10 cellular contexts compared by ENCODE assay signal in genomic region chr9:131706608-131706970, GRCh38. TPM values are rescaled to one million over a fixed set of nuclear protein-coding genes. Genes with fewer than 3 reads are reported as not detected.
DNase-seq lines count a peak whose midpoint lies in the region; ATAC-seq, FAIRE-seq and TF ChIP-seq lines count a peak whose summit lies in the region.
"Had no signal": no experiment of that assay in that cellular context is flagged by ENCODE, and none has a peak within 500 bp of the region (broad histone marks: within the 10 kb centered on the region; RNA-seq: fewer than 3 reads in every experiment).

No MANE protein-coding gene starts in this region.

- 90% methylated on average over 6 of the region's 6 CpGs for WGBS in GM12878 (ENCODE audit: insufficient coverage, insufficient replicate concordance, low lambda C conversion rate, missing lambda C conversion rate)
- no CpG with 5 or more reads among the region's 6 CpGs for WGBS in mesendoderm (ENCODE audit: extremely low coverage, insufficient coverage, low lambda C conversion rate)

- H4K20me1 ChIP-seq in GM12878 (ENCODE audit: control insufficient read depth, insufficient read depth), result no peaks in the 10 kb centered on the region

- no peak overlapping the region for H2BK15ac ChIP-seq in mesendoderm (replicated peaks; ENCODE audit: low read depth)

- H3K4me1 ChIP-seq in right atrium auricular region, result peaks cover 0 to 79% of the 10 kb centered on the region in 2 donors
- peaks cover 68% of the 10 kb centered on the region for H3K4me1 ChIP-seq in GM12878 (ENCODE audit: control insufficient read depth, insufficient read depth, low read length)
- peaks cover 6% of the 10 kb centered on the region for H3K4me1 ChIP-seq in mesendoderm (ENCODE audit: control insufficient read depth, low read depth, low read length)
- peaks cover 87% of the 10 kb centered on the region for H3K4me1 ChIP-seq in vagina

- CTCF ChIA-PET in GM12878 (lab: Yijun Ruan, JAX), result interaction anchor here (5.6 to 8.3 kb wide), 2 partner anchors 20 to 29 kb away, joined by 53 to 73 read pairs; no protein-coding TSS in a partner anchor

- ATAC-seq in Right ventricle myocardium superior (ENCODE audit: poor library complexity) (no peak), GM12878 (no peak), HG03175 (IDR thresholded peaks at IDR 0.05; ENCODE audit: unreplicated experiment) (no peak)

- FAIRE-seq in GM12878 (lab: Jason Lieb, UNC), result no peak

- H3K23ac ChIP-seq in mesendoderm (ENCODE audit: low read length), result no peak overlapping the region

- peaks cover 8% of the 10 kb centered on the region for H3K79me1 ChIP-seq in mesendoderm (ENCODE audit: low read length)

- H3K27me3 ChIP-seq in right atrium auricular region (no peaks in the 10 kb centered on the region), GM12878 (replicated peaks in 1 of 2; ENCODE audit: control insufficient read depth in 2 of 2, insufficient read depth in 2 of 2, low read length in 1 of 2) (no peaks in the 10 kb centered on the region), mesendoderm (ENCODE audit: insufficient read depth, low read length, poor library complexity) (no peaks in the 10 kb centered on the region), vagina (no peaks in the 10 kb centered on the region)

- peak overlapping the region; percentile 41 for H3K4me2 ChIP-seq in GM12878 (ENCODE audit: control insufficient read depth, insufficient read depth)
- no peak overlapping the region for H3K4me2 ChIP-seq in mesendoderm (ENCODE audit: low read length)

- TF ChIP-seq POLR2A in GM12878 (IDR thresholded peaks at IDR 0.05; ENCODE audit: low read depth, low read length) (no peak), vagina (IDR thresholded peaks at IDR 0.05) (no peak)

- no peak for TF ChIP-seq RAD21 in GM12878 (IDR thresholded peaks at IDR 0.05; ENCODE audit: insufficient read depth, low read depth, low read length)

- H3K4ac ChIP-seq in mesendoderm (ENCODE audit: low read depth, low read length), result no peak overlapping the region

- H3K56ac ChIP-seq in mesendoderm (ENCODE audit: low read length), result no peak overlapping the region

- no peak overlapping the region for H4K8ac ChIP-seq in mesendoderm (ENCODE audit: low read depth, low read length)

- no peak overlapping the region for H2AK5ac ChIP-seq in mesendoderm (ENCODE audit: low read length)

- RAD21 ChIA-PET in GM12878 (lab: Charles Lee; ENCODE audit: unreplicated experiment), result interaction anchor here (1.1 to 13.0 kb wide), 4 partner anchors 26 to 85 kb away, joined by 3 to 362 read pairs (median 34); partner anchors contain the start of gene RAPGEF1

- no peak overlapping the region for H2AFZ ChIP-seq in GM12878 (ENCODE audit: control insufficient read depth, low read depth, low read length)

- H4K5ac ChIP-seq in mesendoderm (ENCODE audit: low read length), result no peak overlapping the region

- H3K79me2 ChIP-seq in GM12878 (ENCODE audit: control insufficient read depth, insufficient read depth, low read length) (peaks cover 100% of the 10 kb centered on the region), mesendoderm (ENCODE audit: control insufficient read depth, insufficient read depth, low read length) (peaks cover 19% of the 10 kb centered on the region)

- peak overlapping the region; percentile 68 to 80 for H3K27ac ChIP-seq in right atrium auricular region
- H3K27ac ChIP-seq in GM12878 (ENCODE audit: control insufficient read depth, insufficient read depth), result peak overlapping the region; percentile 83
- H3K27ac ChIP-seq in mesendoderm (ENCODE audit: low read depth, low read length), result no peak overlapping the region
- peak overlapping the region; percentile 64 for H3K27ac ChIP-seq in vagina

- no peak overlapping the region for H2BK5ac ChIP-seq in mesendoderm (ENCODE audit: low read length)

- no TSS peak for BruUV-seq in GM12878 (replicated peaks; lab: Mats Ljungman, UMichigan)

- DNase-seq in right atrium auricular region (ENCODE audit: low spot score), result no peak
- no peak for DNase-seq in Right ventricle myocardium superior
- DNase-seq in GM12878 (ENCODE audit: low read depth, low spot score), result no peak
- no peak for DNase-seq in mesendoderm
- no peak for DNase-seq in vagina (ENCODE audit: extremely low spot score in 2 of 2)
- no peak for DNase-seq in NCI-H524 treated with DMSO at 0.1 percent for 48 hours (lab: John Stamatoyannopoulos, UW)
- no peak for DNase-seq in NCI-H1417 (lab: John Stamatoyannopoulos, UW)
- DNase-seq: amygdala, NCI-H1694 had no signal

- no peak overlapping the region; the same call in 1 of the 2 replicates for H3K9ac ChIP-seq in GM12878 (ENCODE audit: control insufficient read depth, insufficient read depth, low read length)
- H3K9ac ChIP-seq in mesendoderm (ENCODE audit: low read length), result no peak overlapping the region

- H3K36me3 ChIP-seq in right atrium auricular region, result no peaks in the 10 kb centered on the region
- H3K36me3 ChIP-seq in GM12878 (ENCODE audit: control insufficient read depth in 2 of 2, insufficient read depth in 2 of 2, low read length in 1 of 2), result peaks cover 0 to 5% of the 10 kb centered on the region in 2 experiments; a peak in 1 of 4 replicates
- no peaks in the 10 kb centered on the region for H3K36me3 ChIP-seq in mesendoderm (ENCODE audit: control insufficient read depth, insufficient read depth, low read length)
- H3K36me3 ChIP-seq in vagina, result no peaks in the 10 kb centered on the region

- peak overlapping the region; percentile 49 for H2BK120ac ChIP-seq in mesendoderm (ENCODE audit: low read depth, low read length)

- in situ Hi-C loops in GM12878 (cut with MboI), result loop anchor here (25.0 kb wide), 1 partner anchor 1669 kb away; the partner anchor contains the start of gene FNBP1

- H3K9me3 ChIP-seq in right atrium auricular region (no peaks in the 10 kb centered on the region), GM12878 (replicated peaks; ENCODE audit: control insufficient read depth, insufficient read depth, low read length) (no peaks in the 10 kb centered on the region), vagina (no peaks in the 10 kb centered on the region)

- intact Hi-C loops in Right ventricle myocardium superior (cut with DNase I), result no loop called here
- intact Hi-C loops in GM12878 (cut with micrococcal nuclease; ENCODE audit: unreplicated experiment), result loop anchor here (5.0 kb wide), 1 partner anchor 39 kb away; no protein-coding TSS in a partner anchor
- intact Hi-C loops in vagina (cut with DNase I), result no loop called here

- SMC1A ChIA-PET in GM12878 (lab: Charles Lee; ENCODE audit: uncharacterized antibody, unreplicated experiment), result interaction anchor here (1.1 to 11.5 kb wide), 4 partner anchors 13 to 47 kb away, joined by 3 to 416 read pairs (median 80); no protein-coding TSS in a partner anchor

- H3K4me3 ChIP-seq in right atrium auricular region (peak overlapping the region in 1 of 2 donors; percentile 38), GM12878 (no peak overlapping the region), mesendoderm (ENCODE audit: low read length) (no peak overlapping the region), vagina (no peak overlapping the region)

- no peak for TF ChIP-seq CTCF in right atrium auricular region (IDR thresholded peaks at IDR 0.05)
- no peak for TF ChIP-seq CTCF in GM12878 (IDR thresholded peaks at IDR 0.05 in 2 of 3, conservative IDR thresholded peaks at IDR 0.05 in 1 of 3; ENCODE audit: control insufficient read depth in 2 of 3, extremely low read depth in 1 of 3, insufficient read depth in 1 of 3, low read depth in 3 of 3, low read length in 3 of 3)
- no peak for TF ChIP-seq CTCF in vagina (IDR thresholded peaks at IDR 0.05)

- POLR2A ChIA-PET in GM12878 (lab: Charles Lee), result interaction anchor here (1.8 to 17.2 kb wide), 3 partner anchors 22 to 27 kb away, joined by 4 to 291 read pairs (median 113); partner anchors contain the start of gene RAPGEF1

- peak overlapping the region; percentile 40 for H3K18ac ChIP-seq in mesendoderm (ENCODE audit: low read length)

- TF ChIP-seq EP300 in GM12878 (IDR thresholded peaks at IDR 0.05; ENCODE audit: borderline replicate concordance in 1 of 2, control insufficient read depth in 1 of 2, low read depth in 2 of 2, low read length in 2 of 2), result no peak

TF ChIP-seq in GM12878, 131 proteins besides CTCF, POLR2A, EP300 and RAD21 (continues in another document):
- TF ChIP-seq HCFC1 (IDR thresholded peaks at IDR 0.05; ENCODE audit: low read length) (no peak), MLLT1 (IDR thresholded peaks at IDR 0.05) (no peak), CHD4 (IDR thresholded peaks at IDR 0.05) (no peak)

RNA-seq across cellular contexts. Expression of gene RAPGEF1, which starts 33.3 kb away (rescaled TPM):
- total RNA-seq in right atrium auricular region, result 10 to 100 TPM; 59.5 to 65.1 TPM
- total RNA-seq in Right ventricle myocardium superior, result 119 TPM
- 149 and 166 TPM in 2 replicates for total RNA-seq in GM12878 (2013; cell fraction: nucleolus; rRNA removed)
- 45.8 and 52.2 TPM in 2 replicates for total RNA-seq in GM12878 (2014; rRNA removed)
- total RNA-seq in GM12878 (2014; rRNA removed; fragmentation: Illumina TruSeq; extraction: Trizol), result 34.8 and 39.6 TPM in 2 replicates
- 113 and 115 TPM in 2 replicates for total RNA-seq in GM12878 (2021)
- 25.7 TPM for polyA plus RNA-seq in GM12878 (2011; ENCODE audit: low read depth)
- polyA plus RNA-seq in GM12878 (2011; rRNA removed), result 42.9 and 63.9 TPM in 2 replicates
- 54.2 and 61.6 TPM in 2 replicates for polyA plus RNA-seq in GM12878 (2011; cell fraction: cytosol; rRNA removed)
- 95.7 and 113 TPM in 2 replicates for polyA plus RNA-seq in GM12878 (2011; cell fraction: nucleus; rRNA removed)
- 56.2 and 57.9 TPM in 2 replicates for polyA plus RNA-seq in GM12878 (2012)
- 35.7 and 53.4 TPM in 2 replicates for polyA plus RNA-seq in GM12878 (2014; fragmentation: Illumina TruSeq; extraction: Trizol)
- polyA plus RNA-seq in GM12878 (2014; fragmentation: Nextera tagmentation; extraction: Ambion mirVana), result under 1 TPM; 0.42 to 0.60 TPM
- polyA plus RNA-seq in GM12878 (2014; rRNA removed), result 73.7 and 83.1 TPM in 2 replicates
- polyA plus RNA-seq in GM12878 (2016; fragmentation: Nextera tagmentation; extraction: Ambion mirVana), result 10 to 100 TPM; 10.7 to 12.2 TPM
- polyA minus RNA-seq in GM12878 (2011; rRNA and poly(A)+ RNA removed), result 44.3 and 62.2 TPM in 2 replicates
- 22.3 and 26.7 TPM in 2 replicates for polyA minus RNA-seq in GM12878 (2011; cell fraction: cytosol; rRNA and poly(A)+ RNA removed)
- 23.0 and 40.7 TPM in 2 replicates for polyA minus RNA-seq in GM12878 (2011; cell fraction: nucleus; rRNA and poly(A)+ RNA removed)
- 43.2 TPM for polyA plus RNA-seq in mesendoderm (2013, experiment 1 of 2)
- 44.5 TPM for polyA plus RNA-seq in mesendoderm (2013, experiment 2 of 2)
- total RNA-seq in vagina, result 57.9 TPM
